Comparison of ENCODE assay signal across 26 cellular contexts in genomic region chr2:76870581-76870980, GRCh38.
"Had no signal": no experiment of that assay in that cellular context is flagged by ENCODE, and none has a peak within 500 bp of the region (broad histone marks: within the 10 kb centered on the region; RNA-seq: fewer than 3 reads in every experiment).

No MANE protein-coding gene starts in this region.

- H3K27me3 Mint-ChIP-seq: activated CD4-positive, alpha-beta memory T cell treated with anti-CD3 and anti-CD28 coated beads, Interleukin-2, amount 10 ng/mL, durations not matched to agents 7 days and 5 days; activated CD4-positive, alpha-beta T cell treated with anti-CD3 and anti-CD28 coated beads, Interleukin-2, amount 10 ng/mL, durations not matched to agents 24 days and 14 days; activated naive CD8-positive, alpha-beta T cell treated with anti-CD3 and anti-CD28 coated beads, Interleukin-2, amount 10 ng/mL, durations not matched to agents 7 days and 5 days; naive thymus-derived CD4-positive, alpha-beta T cell; progenitor cell of endocrine pancreas; stimulated activated naive CD8-positive, alpha-beta T cell treated with anti-CD3 and anti-CD28 coated beads, Interleukin-15, Interleukin-2, amounts not matched to agents 100 ng/mL and 50 ng/mL, for 24 hours had no signal

- H3K27ac ChIP-seq: heart right ventricle, lower lobe of right lung, sigmoid colon, thyroid gland, upper lobe of right lung, VCaP had no signal

- H3K4me2 ChIP-seq: SK-N-SH had no signal

- ATAC-seq: activated CD4-positive, CD25-positive, alpha-beta regulatory T cell treated with anti-CD3 and anti-CD28 coated beads, Interleukin-2, amount 50 U/mL, for 24 hours; activated T-cell treated with anti-CD3 and anti-CD28 coated beads, Interleukin-2, amount 50 U/mL, for 72 hours; heart right ventricle; left lobe of liver; lower lobe of right lung; naive thymus-derived CD4-positive, alpha-beta T cell; upper lobe of right lung had no signal

- H3K4me1 Mint-ChIP-seq: activated CD4-positive, alpha-beta memory T cell treated with anti-CD3 and anti-CD28 coated beads, Interleukin-2, amount 10 ng/mL, durations not matched to agents 7 days and 5 days; activated CD4-positive, alpha-beta T cell treated with anti-CD3 and anti-CD28 coated beads, Interleukin-2, amount 10 ng/mL, durations not matched to agents 24 days and 14 days; activated naive CD8-positive, alpha-beta T cell treated with anti-CD3 and anti-CD28 coated beads, Interleukin-2, amount 10 ng/mL, durations not matched to agents 7 days and 5 days; naive thymus-derived CD4-positive, alpha-beta T cell; neural crest cell had no signal

- H3K27me3 ChIP-seq: heart right ventricle, sigmoid colon, thyroid gland, upper lobe of right lung had no signal

- H3K9me3 Mint-ChIP-seq: activated CD4-positive, alpha-beta T cell treated with anti-CD3 and anti-CD28 coated beads, Interleukin-2, amount 10 ng/mL, durations not matched to agents 24 days and 14 days; activated naive CD8-positive, alpha-beta T cell treated with anti-CD3 and anti-CD28 coated beads, Interleukin-2, amount 10 ng/mL, durations not matched to agents 7 days and 5 days; endodermal cell; neural crest cell had no signal

- H3K9ac ChIP-seq: SK-N-SH had no signal

- H3K27ac Mint-ChIP-seq: activated CD4-positive, alpha-beta memory T cell treated with anti-CD3 and anti-CD28 coated beads, Interleukin-2, amount 10 ng/mL, durations not matched to agents 7 days and 5 days; activated CD4-positive, alpha-beta T cell treated with anti-CD3 and anti-CD28 coated beads, Interleukin-2, amount 10 ng/mL, durations not matched to agents 24 days and 14 days; activated naive CD4-positive, alpha-beta T cell treated with anti-CD3 and anti-CD28 coated beads for 36 hours; activated naive CD8-positive, alpha-beta T cell treated with anti-CD3 and anti-CD28 coated beads, Interleukin-2, amount 10 ng/mL, durations not matched to agents 7 days and 5 days; activated T-cell treated with anti-CD3 and anti-CD28 coated beads, Interleukin-2, amount 50 U/mL, for 72 hours; endodermal cell; naive thymus-derived CD4-positive, alpha-beta T cell; progenitor cell of endocrine pancreas; stimulated activated naive CD8-positive, alpha-beta T cell treated with anti-CD3 and anti-CD28 coated beads, Interleukin-15, Interleukin-2, amounts not matched to agents 100 ng/mL and 50 ng/mL, for 24 hours had no signal

- H3K36me3 Mint-ChIP-seq: activated naive CD8-positive, alpha-beta T cell treated with anti-CD3 and anti-CD28 coated beads, Interleukin-2, amount 10 ng/mL, durations not matched to agents 7 days and 5 days; naive thymus-derived CD4-positive, alpha-beta T cell had no signal

- H3K4me3 ChIP-seq: heart right ventricle, lower lobe of right lung, sigmoid colon, thyroid gland, upper lobe of right lung had no signal

- H3K9me3 ChIP-seq: heart right ventricle, lower lobe of right lung, sigmoid colon, SK-N-SH, thyroid gland, upper lobe of right lung had no signal

- H3K4me3 Mint-ChIP-seq: activated CD4-positive, alpha-beta memory T cell treated with anti-CD3 and anti-CD28 coated beads, Interleukin-2, amount 10 ng/mL, durations not matched to agents 7 days and 5 days; activated CD4-positive, alpha-beta T cell treated with anti-CD3 and anti-CD28 coated beads, Interleukin-2, amount 10 ng/mL, durations not matched to agents 24 days and 14 days; activated naive CD4-positive, alpha-beta T cell treated with anti-CD3 and anti-CD28 coated beads for 36 hours; activated naive CD8-positive, alpha-beta T cell treated with anti-CD3 and anti-CD28 coated beads, Interleukin-2, amount 10 ng/mL, durations not matched to agents 7 days and 5 days; activated T-cell treated with anti-CD3 and anti-CD28 coated beads, Interleukin-2, amount 50 U/mL, for 72 hours; endodermal cell; naive thymus-derived CD4-positive, alpha-beta T cell; neural crest cell; stimulated activated naive CD8-positive, alpha-beta T cell treated with anti-CD3 and anti-CD28 coated beads, Interleukin-15, Interleukin-2, amounts not matched to agents 100 ng/mL and 50 ng/mL, for 24 hours had no signal

- H3K36me3 ChIP-seq: heart right ventricle, lower lobe of right lung, sigmoid colon, thyroid gland, upper lobe of right lung had no signal

- DNase-seq: activated CD4-positive, alpha-beta memory T cell treated with anti-CD3 and anti-CD28 coated beads, Interleukin-2, amount 10 ng/mL, durations not matched to agents 7 days and 5 days; activated CD4-positive, alpha-beta T cell treated with anti-CD3 and anti-CD28 coated beads, Interleukin-2, amount 10 ng/mL, durations not matched to agents 24 days and 14 days; activated effector memory CD4-positive, alpha-beta T cell treated with Interleukin-2 at 50 U/mL for 16 hours; activated naive CD4-positive, alpha-beta T cell treated with anti-CD3 and anti-CD28 coated beads for 36 hours; activated naive CD8-positive, alpha-beta T cell treated with anti-CD3 and anti-CD28 coated beads, Interleukin-2, amount 10 ng/mL, durations not matched to agents 7 days and 5 days; activated T-cell treated with anti-CD3 and anti-CD28 coated beads, Interleukin-2, amount 50 U/mL, for 72 hours; anterior cingulate cortex; cerebellar nuclear complex; cortex of kidney; endodermal cell; heart right ventricle; lower lobe of right lung; naive thymus-derived CD4-positive, alpha-beta T cell; retina; sigmoid colon; SK-N-SH; stimulated activated CD4-positive, alpha-beta T cell treated with anti-CD3 and anti-CD28 coated beads, Interleukin-4, amount 100 ng/mL, for 24 hours; substantia nigra; thyroid gland; upper lobe of right lung had no signal

- H3K4me1 ChIP-seq: heart right ventricle, lower lobe of right lung, sigmoid colon, thyroid gland, upper lobe of right lung had no signal
